Comparison of ENCODE assay signal across 2 cellular contexts in genomic region chr10:113539789-113540188, GRCh38.
TF ChIP-seq lines count a peak whose summit lies in the region.

No MANE protein-coding gene starts in this region.

TF ChIP-seq in K562, 482 proteins besides CTCF, POLR2A, EP300 and RAD21 (continued from another document):
- TF ChIP-seq TRIM25 (IDR thresholded peaks at IDR 0.05; ENCODE audit: borderline replicate concordance): no peak
- TF ChIP-seq ZNF511 (CRISPR knock-in tag; IDR thresholded peaks at IDR 0.05): no peak
- no peak for TF ChIP-seq ZNF121 (CRISPR knock-in tag; conservative IDR thresholded peaks at IDR 0.05)

TF ChIP-seq in liver, 16 proteins besides CTCF, POLR2A, EP300 and RAD21 (continued from another document):
- TF ChIP-seq MAX (IDR thresholded peaks at IDR 0.05) (no peak), RXRA (IDR thresholded peaks at IDR 0.05) (peak; percentile 56 to 69), SP1 (IDR thresholded peaks at IDR 0.05) (peak; percentile 38)
TF ChIP-seq in liver: peak in this region for 6.
